In the genomic region with DNA sequence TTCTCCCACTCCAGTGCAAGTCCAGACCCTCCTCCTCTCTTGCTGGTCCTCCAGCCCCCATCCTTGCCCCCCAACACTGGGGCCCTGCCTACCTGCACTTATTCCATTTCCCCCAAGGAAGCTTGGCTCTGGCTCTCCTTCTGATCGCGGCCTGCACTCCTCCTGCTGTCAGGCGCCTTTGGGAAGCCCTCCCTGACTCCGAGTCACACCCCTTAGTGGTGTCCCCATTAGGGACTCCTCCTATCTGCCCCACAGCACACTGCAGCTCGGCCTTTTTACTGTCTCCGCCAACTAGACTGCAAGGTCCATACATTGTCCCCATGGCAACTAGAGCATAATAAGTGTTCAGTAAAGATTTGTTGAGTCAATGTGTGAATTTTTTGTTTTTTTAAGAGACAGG, we compare ENCODE assay signal across 1 cellular context.
TF ChIP-seq lines count a peak whose summit lies in the region.

No MANE protein-coding gene starts in this region.

TF ChIP-seq in HCT116, 20 proteins besides CTCF, POLR2A, EP300 and RAD21:
- no peak for TF ChIP-seq TCF7L2 (IDR thresholded peaks at IDR 0.05; ENCODE audit: borderline replicate concordance, extremely low read depth, insufficient read depth, insufficient read length)
- TF ChIP-seq CBX3 (IDR thresholded peaks at IDR 0.05; ENCODE audit: low read depth): no peak
- no peak for TF ChIP-seq POLR2AphosphoS5 (IDR thresholded peaks at IDR 0.05; ENCODE audit: low read depth, low read length)
- TF ChIP-seq, protein P1, sequence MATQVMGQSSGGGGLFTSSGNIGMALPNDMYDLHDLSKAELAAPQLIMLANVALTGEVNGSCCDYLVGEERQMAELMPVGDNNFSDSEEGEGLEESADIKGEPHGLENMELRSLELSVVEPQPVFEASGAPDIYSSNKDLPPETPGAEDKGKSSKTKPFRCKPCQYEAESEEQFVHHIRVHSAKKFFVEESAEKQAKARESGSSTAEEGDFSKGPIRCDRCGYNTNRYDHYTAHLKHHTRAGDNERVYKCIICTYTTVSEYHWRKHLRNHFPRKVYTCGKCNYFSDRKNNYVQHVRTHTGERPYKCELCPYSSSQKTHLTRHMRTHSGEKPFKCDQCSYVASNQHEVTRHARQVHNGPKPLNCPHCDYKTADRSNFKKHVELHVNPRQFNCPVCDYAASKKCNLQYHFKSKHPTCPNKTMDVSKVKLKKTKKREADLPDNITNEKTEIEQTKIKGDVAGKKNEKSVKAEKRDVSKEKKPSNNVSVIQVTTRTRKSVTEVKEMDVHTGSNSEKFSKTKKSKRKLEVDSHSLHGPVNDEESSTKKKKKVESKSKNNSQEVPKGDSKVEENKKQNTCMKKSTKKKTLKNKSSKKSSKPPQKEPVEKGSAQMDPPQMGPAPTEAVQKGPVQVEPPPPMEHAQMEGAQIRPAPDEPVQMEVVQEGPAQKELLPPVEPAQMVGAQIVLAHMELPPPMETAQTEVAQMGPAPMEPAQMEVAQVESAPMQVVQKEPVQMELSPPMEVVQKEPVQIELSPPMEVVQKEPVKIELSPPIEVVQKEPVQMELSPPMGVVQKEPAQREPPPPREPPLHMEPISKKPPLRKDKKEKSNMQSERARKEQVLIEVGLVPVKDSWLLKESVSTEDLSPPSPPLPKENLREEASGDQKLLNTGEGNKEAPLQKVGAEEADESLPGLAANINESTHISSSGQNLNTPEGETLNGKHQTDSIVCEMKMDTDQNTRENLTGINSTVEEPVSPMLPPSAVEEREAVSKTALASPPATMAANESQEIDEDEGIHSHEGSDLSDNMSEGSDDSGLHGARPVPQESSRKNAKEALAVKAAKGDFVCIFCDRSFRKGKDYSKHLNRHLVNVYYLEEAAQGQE (IDR thresholded peaks at IDR 0.05; ENCODE audit: low read depth): no peak
- TF ChIP-seq FOSL1 (IDR thresholded peaks at IDR 0.05; ENCODE audit: low read depth): no peak
- no peak for TF ChIP-seq EZH2 (IDR thresholded peaks at IDR 0.05)
- TF ChIP-seq ATF3 (IDR thresholded peaks at IDR 0.05): no peak
- TF ChIP-seq MAX (IDR thresholded peaks at IDR 0.05): no peak
- no peak for TF ChIP-seq EZH2phosphoT487 (IDR thresholded peaks at IDR 0.05; ENCODE audit: borderline replicate concordance)
- TF ChIP-seq YY1 (IDR thresholded peaks at IDR 0.05; ENCODE audit: extremely low read depth, insufficient replicate concordance, low read depth, low read length): no peak
- no peak for TF ChIP-seq ZBTB33 (IDR thresholded peaks at IDR 0.05; ENCODE audit: extremely low read depth, insufficient replicate concordance, low read length)
- TF ChIP-seq SRF (IDR thresholded peaks at IDR 0.05; ENCODE audit: low read depth): no peak
- TF ChIP-seq SIN3A (IDR thresholded peaks at IDR 0.05; ENCODE audit: low read depth): no peak
- TF ChIP-seq ZFX (IDR thresholded peaks at IDR 0.05): no peak
- no peak for TF ChIP-seq CEBPB (IDR thresholded peaks at IDR 0.05; ENCODE audit: low read depth)
- TF ChIP-seq SP1 (IDR thresholded peaks at IDR 0.05; ENCODE audit: low read depth): no peak
